ENCODE assay signal across 11 cellular contexts in genomic region chr11:955154-956049, GRCh38. TPM values are rescaled to one million over a fixed set of nuclear protein-coding genes. Genes with fewer than 3 reads are reported as not detected.
A peak's percentile ranks its signal among the peaks of the same experiment; 100 is the strongest.
DNase-seq lines count a peak whose midpoint lies in the region; ATAC-seq and TF ChIP-seq lines count a peak whose summit lies in the region.
"Had no signal": no experiment of that assay in that cellular context is flagged by ENCODE, and none has a peak within 500 bp of the region (broad histone marks: within the 10 kb centered on the region; RNA-seq: fewer than 3 reads in every experiment).

No MANE protein-coding gene starts in this region.

- no peak for DNase-seq in cardiac muscle cell (ENCODE audit: low read depth in 1 of 2, low spot score in 1 of 2)
- DNase-seq in left ventricle myocardium superior: no peak
- peak; percentile 54 for DNase-seq in left kidney (ENCODE audit: low read depth, low spot score)
- peak; percentile 52 for DNase-seq in transverse colon
- DNase-seq in germinal center (ENCODE audit: low spot score): no peak
- no peak for DNase-seq in HK-2 (ENCODE audit: unreplicated experiment)
- DNase-seq: heart right ventricle had no signal

- TF ChIP-seq EP300 in transverse colon (IDR thresholded peaks at IDR 0.05; ENCODE audit: low read depth): no peak

- in situ Hi-C loops in transverse colon (cut with MboI; ENCODE audit: low pct_ligation_motif_present in 1 of 4, low pct_unique_long_range_greater_than_20kb in 1 of 4, low sequenced_read_pairs in 3 of 4): no loop called here

- H3K27ac ChIP-seq in cardiac muscle cell (peak overlapping the region; percentile 54), VCaP (peak overlapping the region; percentile 89), transverse colon (peak overlapping the region; percentile 52 to 85 (median 66))
- H3K27ac ChIP-seq: heart right ventricle had no signal

- ATAC-seq in left ventricle myocardium superior (no peak), GM18511 (IDR thresholded peaks at IDR 0.05; ENCODE audit: unreplicated experiment) (no peak)
- ATAC-seq: GM12878 had no signal

- H3K4me1 ChIP-seq in cardiac muscle cell (ENCODE audit: low read depth) (peaks cover 9% of the 10 kb centered on the region), transverse colon (peaks cover 27 to 53% (median 38%) of the 10 kb centered on the region in 4 donors)

- H3K4me3 ChIP-seq in cardiac muscle cell (no peak overlapping the region), transverse colon (no peak overlapping the region)
- H3K4me3 ChIP-seq: GM12878, heart right ventricle, SK-N-MC had no signal

- no peak for TF ChIP-seq CTCF in cardiac muscle cell (IDR thresholded peaks at IDR 0.05; ENCODE audit: low read depth, low read length)
- no peak for TF ChIP-seq CTCF in VCaP (conservative IDR thresholded peaks at IDR 0.05)
- TF ChIP-seq CTCF in transverse colon (IDR thresholded peaks at IDR 0.05): no peak

- intact Hi-C loops in left ventricle myocardium superior (cut with micrococcal nuclease) (no loop called here), transverse colon (cut with DNase I; ENCODE audit: low total_unique reads) (no loop called here)

- 55 to 60% methylated on average over 4 to 14 of the region's 15 CpGs for WGBS in transverse colon (ENCODE audit: low coverage in 1 of 2), 2 donors

- TF ChIP-seq POLR2A in transverse colon (IDR thresholded peaks at IDR 0.05): no peak

- peaks cover 9% of the 10 kb centered on the region for H3K36me3 ChIP-seq in cardiac muscle cell
- peaks cover 0 to 7% (median 0%) of the 10 kb centered on the region in 4 donors for H3K36me3 ChIP-seq in transverse colon

- H3K27me3 ChIP-seq in cardiac muscle cell: no peaks in the 10 kb centered on the region
- H3K27me3 ChIP-seq in transverse colon: no peaks in the 10 kb centered on the region
- H3K27me3 ChIP-seq: heart right ventricle had no signal

- H3K9me3 ChIP-seq in cardiac muscle cell (ENCODE audit: low read depth) (no peaks in the 10 kb centered on the region), transverse colon (no peaks in the 10 kb centered on the region)
- H3K9me3 ChIP-seq: heart right ventricle had no signal

RNA-seq across cellular contexts. Expression of gene AP2A2, which starts 29.7 kb away (rescaled TPM):
- total RNA-seq in cardiac muscle cell (54.7 and 77.6 TPM in 2 replicates), left ventricle myocardium superior (42.6 TPM), transverse colon (100 to 1,000 TPM in 2 of 4 donors, 10 to 100 TPM in 2; 70.5 to 130 (median 102) TPM)
- polyA plus RNA-seq in cardiac muscle cell: 47.6 and 67.6 TPM in 2 replicates

RNA-seq across cellular contexts. Expression of gene CHID1, which starts 44.8 kb away (rescaled TPM):
- total RNA-seq in cardiac muscle cell (58.1 and 67.7 TPM in 2 replicates), left ventricle myocardium superior (53.0 TPM), transverse colon (10 to 100 TPM; 15.3 to 58.2 (median 41.4) TPM)
- 145 and 187 TPM in 2 replicates for polyA plus RNA-seq in cardiac muscle cell

Comparison
In these comparisons a context has a peak if more than half of its experiments do, and no peak if none do; other contexts are left out.
1. DNase-seq: peak in left kidney (single experiment) and transverse colon (single experiment); none in cardiac muscle cell (0 of 2), left ventricle myocardium superior (single experiment), germinal center (single experiment) and HK-2 (single experiment).
2. Peak in every context shown above with its lines, with median percentiles within 50 percentile points of each other: H3K27ac ChIP-seq.